Comparison of ENCODE assay signal across 11 cellular contexts in the genomic region with DNA sequence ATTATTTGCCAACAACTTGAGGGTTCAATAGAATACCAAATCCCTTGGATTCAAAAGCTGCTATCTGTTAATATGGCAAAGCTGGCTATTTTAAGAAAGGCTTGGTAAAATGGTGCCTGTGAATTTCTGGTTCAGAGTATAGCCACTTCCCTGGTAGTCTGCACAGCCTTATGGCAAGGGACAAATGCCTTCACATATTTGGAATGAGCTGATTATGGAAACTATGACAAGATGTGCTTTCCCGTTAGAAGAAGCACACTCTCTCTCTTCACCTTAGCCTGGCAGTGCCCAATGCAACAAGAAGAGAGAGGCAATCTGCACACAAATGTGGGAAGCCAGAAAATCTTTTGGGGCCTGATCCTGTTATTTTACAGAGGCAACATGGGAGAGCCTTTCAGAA. TPM values are rescaled to one million over a fixed set of nuclear protein-coding genes. Genes with fewer than 3 reads are reported as not detected.
DNase-seq lines count a peak whose midpoint lies in the region; ATAC-seq and TF ChIP-seq lines count a peak whose summit lies in the region.
"Had no signal": no experiment of that assay in that cellular context is flagged by ENCODE, and none has a peak within 500 bp of the region (broad histone marks: within the 10 kb centered on the region; RNA-seq: fewer than 3 reads in every experiment).

No MANE protein-coding gene starts in this region.

- TF ChIP-seq CTCF in DOHH2 (IDR thresholded peaks at IDR 0.05; ENCODE audit: low read depth, low read length, poor library complexity, severe bottlenecking) (no peak), gastrocnemius medialis (IDR thresholded peaks at IDR 0.05 in 4 of 5, conservative IDR thresholded peaks at IDR 0.05 in 1 of 5) (no peak), GM10266 (IDR thresholded peaks at IDR 0.05; ENCODE audit: control insufficient read depth, insufficient read depth, low read depth, missing control alignments) (no peak)

- no peaks in the 10 kb centered on the region for H3K9me2 ChIP-seq in DOHH2 (replicated peaks; ENCODE audit: control insufficient read depth, low read length)

- intact Hi-C loops in left cardiac atrium (cut with DNase I) (loop anchor here in 1 of 2 donors (5.0 to 10.0 kb wide), 2 partner anchors 49 to 53 kb away; partner anchors contain the start of gene MAP3K20), gastrocnemius medialis (cut with DNase I; ENCODE audit: low total_unique reads) (loop anchor here (5.0 kb wide), 2 partner anchors 374 to 419 kb away; no protein-coding TSS in a partner anchor)

- no peaks in the 10 kb centered on the region for H4K20me1 ChIP-seq in DOHH2 (ENCODE audit: control insufficient read depth, insufficient read depth, low read depth, low read length)

- no peaks in the 10 kb centered on the region for H3K79me2 ChIP-seq in DOHH2 (ENCODE audit: control insufficient read depth, low read length)

- DNase-seq in left cardiac atrium (no peak), gastrocnemius medialis (no peak), NCI-H2107 treated with DMSO at 0.1 percent for 48 hours (lab: John Stamatoyannopoulos, UW; ENCODE audit: unreplicated experiment) (no peak), GM10266 (ENCODE audit: extremely low spot score) (no peak)
- no peak for DNase-seq in activated naive CD4-positive, alpha-beta T cell treated with anti-CD3 and anti-CD28 coated beads, Interleukin-2, amount 50 U/mL, for 16 hours

- no peak for TF ChIP-seq POLR2A in gastrocnemius medialis (IDR thresholded peaks at IDR 0.05)

- H3K4me2 ChIP-seq in DOHH2 (ENCODE audit: low read length): peak overlapping the region; percentile 66

- no peaks in the 10 kb centered on the region for H3K9me3 ChIP-seq in DOHH2 (ENCODE audit: control insufficient read depth, insufficient read depth, low read length)
- H3K9me3 ChIP-seq in gastrocnemius medialis: no peaks in the 10 kb centered on the region
- H3K9me3 ChIP-seq: pancreas, SJCRH30 had no signal

- peak overlapping the region; percentile 86 for H3K27ac ChIP-seq in DOHH2 (ENCODE audit: low read depth, low read length)
- peak overlapping the region; percentile 84 for H3K27ac ChIP-seq in angular gyrus (ENCODE audit: low read depth, low read length)
- peak overlapping the region; percentile 86 to 94 (median 90) for H3K27ac ChIP-seq in gastrocnemius medialis
- H3K27ac ChIP-seq: pancreas, SJCRH30 had no signal

- H3K27me3 ChIP-seq in DOHH2 (ENCODE audit: control insufficient read depth, low read length) (no peaks in the 10 kb centered on the region), gastrocnemius medialis (no peaks in the 10 kb centered on the region)
- H3K27me3 ChIP-seq: pancreas, SJCRH30 had no signal

- ATAC-seq in left cardiac atrium (peak; percentile 24 to 44), gastrocnemius medialis (peak; percentile 8 to 24), GM18511 (IDR thresholded peaks at IDR 0.05; ENCODE audit: unreplicated experiment) (no peak)

- peaks cover 24% of the 10 kb centered on the region for H3F3A ChIP-seq in DOHH2 (ENCODE audit: control insufficient read depth, insufficient read depth)

- H3K36me3 ChIP-seq in DOHH2 (ENCODE audit: control insufficient read depth, low read length) (no peaks in the 10 kb centered on the region), gastrocnemius medialis (no peaks in the 10 kb centered on the region)
- H3K36me3 ChIP-seq: pancreas, SJCRH30 had no signal

- H3K4me1 ChIP-seq in DOHH2 (ENCODE audit: control insufficient read depth, low read length): peaks cover 66% of the 10 kb centered on the region
- H3K4me1 ChIP-seq in gastrocnemius medialis: peaks cover 58 to 63% of the 10 kb centered on the region in 2 donors

- in situ Hi-C loops in gastrocnemius medialis (cut with MboI; ENCODE audit: low sequenced_read_pairs in 4 of 4): loop anchor here (5.0 to 25.0 kb wide), 5 partner anchors 51 to 984 kb away; partner anchors contain the start of gene CDCA7 (in 1 of the 4)

- peak overlapping the region; percentile 35 for H3K4me3 ChIP-seq in DOHH2 (ENCODE audit: low read length)
- H3K4me3 ChIP-seq in gastrocnemius medialis: peak overlapping the region in 2 of 4 donors; percentile 14 to 27
- H3K4me3 ChIP-seq: K562, pancreas, SJCRH30 had no signal

RNA-seq across cellular contexts. Expression of gene MAP3K20, which starts 47.5 kb away (rescaled TPM):
- 100 to 1,000 TPM; 204 to 206 TPM for total RNA-seq in left cardiac atrium
- 100 to 1,000 TPM; 225 to 517 (median 280) TPM for total RNA-seq in gastrocnemius medialis
